In genomic region chr2:62144689-62145477, GRCh38 we compare ENCODE assay signal across 1 cellular context.
TF ChIP-seq lines count a peak whose summit lies in the region.

No MANE protein-coding gene starts in this region.

TF ChIP-seq in GM12878, 131 proteins besides CTCF, POLR2A, EP300 and RAD21 (continued from another document):
- 0 out of 2 replicates have a peak, but pooled peaks have one; percentile 44 for TF ChIP-seq PRDM15 (CRISPR knock-in tag; IDR thresholded peaks at IDR 0.05)
- TF ChIP-seq LARP7 (IDR thresholded peaks at IDR 0.05) = peak; percentile 46; the same call in 1 of the 2 replicates
- 0 out of 2 replicates have a peak, but pooled peaks have one; percentile 8 for TF ChIP-seq BMI1 (IDR thresholded peaks at IDR 0.05; ENCODE audit: borderline replicate concordance)
- TF ChIP-seq PAX8 (IDR thresholded peaks at IDR 0.05) = no peak
- 0 out of 2 replicates have a peak, but pooled peaks have one; percentile 34 for TF ChIP-seq HDGF (IDR thresholded peaks at IDR 0.05)
- TF ChIP-seq ZBTB4 (CRISPR knock-in tag; IDR thresholded peaks at IDR 0.05) = peak; percentile 75; the same call in 1 of the 2 replicates
- peak; percentile 85 for TF ChIP-seq MLLT1 (IDR thresholded peaks at IDR 0.05)
TF ChIP-seq in GM12878: peak in this region for 9.
